8 cellular contexts compared by ENCODE assay signal in the genomic region with DNA sequence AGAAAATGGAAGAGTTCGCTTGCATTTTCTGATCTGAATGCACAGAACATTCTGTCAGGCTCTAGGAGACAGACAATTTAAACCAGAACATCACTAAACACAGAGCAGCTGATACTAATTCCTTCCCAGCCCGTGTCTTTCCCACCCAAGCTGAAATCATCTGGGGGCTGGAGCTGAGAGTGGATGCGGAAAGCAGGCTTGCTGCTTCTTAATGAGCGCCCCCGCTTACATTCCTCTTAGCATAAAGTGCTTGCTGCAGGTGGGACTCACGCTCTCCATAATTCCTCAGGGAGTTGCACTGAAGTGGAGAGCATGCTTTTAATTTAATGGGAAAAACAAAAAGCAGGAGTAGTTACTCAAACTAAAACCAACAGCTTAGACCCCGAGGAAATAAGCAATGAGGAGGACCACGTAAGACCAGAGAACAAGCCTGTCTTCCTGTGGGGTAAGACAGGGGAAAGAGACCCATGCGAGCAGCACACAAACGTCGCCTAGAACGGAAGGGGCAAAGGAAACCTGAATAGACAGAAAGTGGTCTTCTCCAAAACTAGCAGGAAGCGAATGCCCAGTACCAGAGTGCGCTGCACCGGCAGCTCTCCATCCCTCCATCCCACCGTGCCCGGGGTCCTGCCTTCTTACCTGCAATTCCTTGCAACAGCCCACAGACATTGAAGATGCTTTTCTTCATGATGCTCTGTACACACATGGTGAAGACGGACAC.
DNase-seq lines count a peak whose midpoint lies in the region; ATAC-seq and TF ChIP-seq lines count a peak whose summit lies in the region.

No MANE protein-coding gene starts in this region.

- peaks cover 9% of the 10 kb centered on the region for H3K9me3 ChIP-seq in BLaER1

- H3K36me3 Mint-ChIP-seq in brain = peaks cover 10% of the 10 kb centered on the region
- no peaks in the 10 kb centered on the region for H3K36me3 Mint-ChIP-seq in naive thymus-derived CD8-positive, alpha-beta T cell

- H3K27me3 ChIP-seq in BLaER1 (peaks cover 50% of the 10 kb centered on the region), HL-60 (ENCODE audit: insufficient read depth, poor library complexity, severe bottlenecking) (no peaks in the 10 kb centered on the region)

- TF ChIP-seq CTCF in HL-60 (IDR thresholded peaks at IDR 0.05; ENCODE audit: insufficient read depth, low read length) (no peak), brain (conservative IDR thresholded peaks at IDR 0.05) (no peak)

- peak; percentile 52 to 61 for ATAC-seq in naive thymus-derived CD8-positive, alpha-beta T cell
- ATAC-seq in HG03039 (IDR thresholded peaks at IDR 0.05; ENCODE audit: unreplicated experiment) = no peak

- no peak overlapping the region for H3K27ac ChIP-seq in BLaER1
- H3K27ac ChIP-seq in HL-60 (replicated peaks) = no peak overlapping the region

- no peak overlapping the region for H3K9ac ChIP-seq in BLaER1

- peaks cover 91% of the 10 kb centered on the region for H3K4me1 Mint-ChIP-seq in brain
- H3K4me1 Mint-ChIP-seq in naive thymus-derived CD8-positive, alpha-beta T cell = peaks cover 6 to 21% (median 15%) of the 10 kb centered on the region in 4 donors

- peak overlapping the region in 3 of 5 experiments; percentile 63 to 76 (median 70) for H3K4me3 Mint-ChIP-seq in brain
- peak overlapping the region; percentile 73 to 93 (median 87) for H3K4me3 Mint-ChIP-seq in naive thymus-derived CD8-positive, alpha-beta T cell

- DNase-seq in HL-60 (ENCODE audit: low read depth in 1 of 2, low spot score in 1 of 2) = no peak
- peak in 3 of 10 donors; percentile 19 to 27 (median 26) for DNase-seq in naive thymus-derived CD8-positive, alpha-beta T cell
- no peak for DNase-seq in activated CD4-positive, CD25-positive, alpha-beta regulatory T cell treated with anti-CD3 and anti-CD28 coated beads, Interleukin-2, amount 50 U/mL, for 72 hours
- no peak for DNase-seq in CD1c-positive myeloid dendritic cell (ENCODE audit: extremely low spot score)
- no peak for DNase-seq in AG08396 (ENCODE audit: low spot score)

- POLR2A ChIA-PET in naive thymus-derived CD8-positive, alpha-beta T cell (lab: Charles Lee) = no interaction called here

- peak overlapping the region; percentile 97 for H3K4me2 ChIP-seq in BLaER1

- H3K27ac Mint-ChIP-seq in brain = peak overlapping the region in 4 of 5 experiments; percentile 27 to 93 (median 66)
- peak overlapping the region in 3 of 10 donors; percentile 30 to 53 (median 34) for H3K27ac Mint-ChIP-seq in naive thymus-derived CD8-positive, alpha-beta T cell

- H3K36me3 ChIP-seq in BLaER1 = no peaks in the 10 kb centered on the region

- peak overlapping the region; percentile 67 for H3K4me3 ChIP-seq in BLaER1
- H3K4me3 ChIP-seq in HL-60 (replicated peaks; ENCODE audit: insufficient read depth, low read length) = peak overlapping the region; percentile 16; the same call in 1 of the 2 replicates

- peaks cover 48% of the 10 kb centered on the region for H3K4me1 ChIP-seq in BLaER1

- peaks cover 0 to 2% (median 0%) of the 10 kb centered on the region in 5 experiments for H3K9me3 Mint-ChIP-seq in brain
- no peaks in the 10 kb centered on the region for H3K9me3 Mint-ChIP-seq in naive thymus-derived CD8-positive, alpha-beta T cell

- H4K20me1 ChIP-seq in BLaER1 = no peaks in the 10 kb centered on the region

- peaks cover 3% of the 10 kb centered on the region for H3K27me3 Mint-ChIP-seq in brain
- peaks cover 26 to 67% (median 34%) of the 10 kb centered on the region in 5 donors for H3K27me3 Mint-ChIP-seq in naive thymus-derived CD8-positive, alpha-beta T cell
